28 cellular contexts compared by ENCODE assay signal in the genomic region with DNA sequence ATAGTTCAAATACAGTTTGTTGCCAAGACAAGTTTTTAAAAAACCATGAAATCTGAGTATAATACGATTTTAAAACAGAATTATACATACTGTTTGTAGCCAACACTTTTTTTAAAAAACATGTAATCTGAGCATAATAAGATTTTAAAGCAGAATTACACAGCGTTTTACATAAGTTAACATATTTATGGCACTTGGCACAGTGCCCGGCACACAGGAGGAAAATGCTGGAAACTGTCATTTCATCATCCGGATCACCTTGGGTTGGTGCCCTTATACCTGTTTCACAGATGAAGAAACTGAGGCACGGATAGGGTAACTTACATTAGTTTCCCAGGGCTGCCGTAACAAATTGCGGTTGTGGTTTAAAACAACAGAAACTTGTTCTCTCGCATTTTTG.
"Had no signal": no experiment of that assay in that cellular context is flagged by ENCODE, and none has a peak within 500 bp of the region (broad histone marks: within the 10 kb centered on the region; RNA-seq: fewer than 3 reads in every experiment).

No MANE protein-coding gene starts in this region.

- ATAC-seq: naive thymus-derived CD4-positive, alpha-beta T cell; natural killer cell; psoas muscle; right cardiac atrium; right lobe of liver; stimulated activated effector memory CD8-positive, alpha-beta T cell treated with anti-CD3 and anti-CD28 coated beads, Interleukin-12 subunit alpha, Interleukin-12 subunit beta, amount 100 ng/mL, for 72 hours; stimulated activated naive B cell treated with anti-CD40 and anti-IgM and Interleukin-4, amounts not matched to agents 10 μg/mL and 1 μg/mL and 100 μg/mL, for 72 hours; upper lobe of right lung had no signal

- DNase-seq: naive thymus-derived CD4-positive, alpha-beta T cell; natural killer cell; occipital lobe; ovary; posterior cingulate gyrus; psoas muscle; right cardiac atrium; right lobe of liver; small intestine; stimulated activated CD4-positive, alpha-beta T cell treated with anti-CD3 and anti-CD28 coated beads, Interleukin-15, amount 100 ng/mL, for 24 hours; stimulated activated CD4-positive, alpha-beta T cell treated with anti-CD3 and anti-CD28 coated beads, Interleukin-2, amount 100 ng/mL, for 24 hours; stimulated activated CD4-positive, alpha-beta T cell treated with anti-CD3 and anti-CD28 coated beads, Interleukin-2, amount 100 ng/mL, for 48 hours; stimulated activated CD4-positive, alpha-beta T cell treated with anti-CD3 and anti-CD28 coated beads, Interleukin-4, amount 100 ng/mL, for 24 hours; stimulated activated naive B cell treated with anti-CD40 and anti-IgM and Interleukin-4, amounts not matched to agents 10 μg/mL and 1 μg/mL and 100 μg/mL, for 72 hours; stimulated activated naive CD4-positive, alpha-beta T cell treated with Interleukin-2 at 50 U/mL for 16 hours; stomach; thyroid gland; uterus had no signal

- H3K27me3 ChIP-seq: ovary, right lobe of liver, thyroid gland, uterus had no signal

- H3K9ac ChIP-seq: neural progenitor cell, parathyroid adenoma had no signal

- H3K36me3 ChIP-seq: neural progenitor cell, ovary, right lobe of liver, stomach, thoracic aorta, thyroid gland, tibial nerve, upper lobe of right lung, uterus had no signal

- H3K4me2 ChIP-seq: neural progenitor cell had no signal

- H3K4me3 Mint-ChIP-seq: naive thymus-derived CD4-positive, alpha-beta T cell; natural killer cell; nephron; neural progenitor cell; stimulated activated effector memory CD8-positive, alpha-beta T cell treated with anti-CD3 and anti-CD28 coated beads, Interleukin-12 subunit alpha, Interleukin-12 subunit beta, amount 100 ng/mL, for 72 hours; stimulated activated naive B cell treated with anti-CD40 and anti-IgM and Interleukin-4, amounts not matched to agents 10 μg/mL and 1 μg/mL and 100 μg/mL, for 72 hours; stimulated activated naive CD8-positive, alpha-beta T cell treated with anti-CD3 and anti-CD28 coated beads, Interleukin-15, Interleukin-2, amounts not matched to agents 100 ng/mL and 50 ng/mL, for 24 hours; type B pancreatic cell had no signal

- H3K9me3 Mint-ChIP-seq: natural killer cell had no signal

- H3K9me3 ChIP-seq: ovary, thoracic aorta, thyroid gland, upper lobe of right lung, uterus had no signal

- H3K27ac Mint-ChIP-seq: natural killer cell; nephron; neural progenitor cell; progenitor cell of endocrine pancreas; stimulated activated effector memory CD8-positive, alpha-beta T cell treated with anti-CD3 and anti-CD28 coated beads, Interleukin-12 subunit alpha, Interleukin-12 subunit beta, amount 100 ng/mL, for 72 hours; stimulated activated naive B cell treated with anti-CD40 and anti-IgM and Interleukin-4, amounts not matched to agents 10 μg/mL and 1 μg/mL and 100 μg/mL, for 72 hours; stimulated activated naive CD8-positive, alpha-beta T cell treated with anti-CD3 and anti-CD28 coated beads, Interleukin-15, Interleukin-2, amounts not matched to agents 100 ng/mL and 50 ng/mL, for 24 hours; type B pancreatic cell had no signal

- H3K4me1 Mint-ChIP-seq: natural killer cell; stimulated activated effector memory CD8-positive, alpha-beta T cell treated with anti-CD3 and anti-CD28 coated beads, Interleukin-12 subunit alpha, Interleukin-12 subunit beta, amount 100 ng/mL, for 72 hours; stimulated activated naive B cell treated with anti-CD40 and anti-IgM and Interleukin-4, amounts not matched to agents 10 μg/mL and 1 μg/mL and 100 μg/mL, for 72 hours had no signal

- H3K79me2 ChIP-seq: parathyroid adenoma had no signal

- FAIRE-seq: small intestine had no signal

- H3K4me1 ChIP-seq: parathyroid adenoma, psoas muscle, right lobe of liver, stomach, tibial nerve, upper lobe of right lung, uterus had no signal

- H3K36me3 Mint-ChIP-seq: naive thymus-derived CD4-positive, alpha-beta T cell; natural killer cell; neural progenitor cell; stimulated activated effector memory CD8-positive, alpha-beta T cell treated with anti-CD3 and anti-CD28 coated beads, Interleukin-12 subunit alpha, Interleukin-12 subunit beta, amount 100 ng/mL, for 72 hours; stimulated activated naive B cell treated with anti-CD40 and anti-IgM and Interleukin-4, amounts not matched to agents 10 μg/mL and 1 μg/mL and 100 μg/mL, for 72 hours; type B pancreatic cell had no signal

- H3K27ac ChIP-seq: neural progenitor cell, ovary, parathyroid adenoma, psoas muscle, right lobe of liver, stomach, thoracic aorta, thyroid gland, tibial nerve, upper lobe of right lung, uterus had no signal

- H2AFZ ChIP-seq: neural progenitor cell, parathyroid adenoma had no signal

- H3K4me3 ChIP-seq: neural progenitor cell, ovary, psoas muscle, right lobe of liver, stomach, thoracic aorta, thyroid gland, tibial nerve, upper lobe of right lung, uterus had no signal
